Comparison of ENCODE assay signal across 26 cellular contexts in the genomic region with DNA sequence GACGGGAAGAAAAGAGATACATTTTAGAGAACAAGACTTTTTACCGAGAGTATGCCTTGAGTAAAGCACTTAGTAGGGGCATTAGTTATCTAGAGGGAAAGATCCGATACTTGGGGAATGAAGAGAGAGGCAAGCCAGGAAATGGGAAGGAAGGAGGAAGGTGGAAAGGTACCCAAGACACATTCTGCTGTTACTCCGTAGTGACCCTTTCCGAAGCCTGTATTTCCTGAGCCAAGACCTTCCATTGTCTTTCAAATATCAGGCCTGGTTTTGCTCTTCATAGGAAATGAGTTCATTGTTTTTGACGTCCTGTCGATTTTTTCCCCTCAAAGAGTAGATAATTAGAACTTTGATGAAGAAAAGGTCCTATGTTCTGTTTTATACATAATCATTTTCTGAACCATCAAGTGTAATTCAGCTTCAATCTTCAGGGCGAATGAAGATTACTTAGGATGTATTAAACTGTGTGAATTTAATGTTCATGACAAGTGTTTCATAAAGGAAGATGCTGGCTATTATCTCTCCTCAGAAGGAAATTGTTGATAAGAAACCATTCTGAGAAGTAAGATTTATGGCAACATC.
"Had no signal": no experiment of that assay in that cellular context is flagged by ENCODE, and none has a peak within 500 bp of the region (broad histone marks: within the 10 kb centered on the region; RNA-seq: fewer than 3 reads in every experiment).

No MANE protein-coding gene starts in this region.

- H3K9me3 ChIP-seq: lower lobe of right lung, pancreas, tibial artery, upper lobe of left lung, uterus had no signal

- H3K36me3 Mint-ChIP-seq: stimulated activated effector memory CD8-positive, alpha-beta T cell treated with anti-CD3 and anti-CD28 coated beads, Interleukin-12 subunit alpha, Interleukin-12 subunit beta, amount 100 ng/mL, for 72 hours had no signal

- H3K27me3 Mint-ChIP-seq: natural killer cell treated with Interleukin-12 subunit alpha and Interleukin-12 subunit beta and Interleukin-15 and Interleukin-18, amount 100 ng/mL, for 72 hours; progenitor cell of endocrine pancreas had no signal

- H3K9me3 Mint-ChIP-seq: immature natural killer cell, neural progenitor cell had no signal

- FAIRE-seq: keratinocyte, pancreas, small intestine had no signal

- H3K4me1 Mint-ChIP-seq: neural progenitor cell; stimulated activated effector memory CD8-positive, alpha-beta T cell treated with anti-CD3 and anti-CD28 coated beads, Interleukin-12 subunit alpha, Interleukin-12 subunit beta, amount 100 ng/mL, for 72 hours had no signal

- H3K4me2 ChIP-seq: hepatocyte, neural progenitor cell had no signal

- H3K27ac ChIP-seq: foreskin keratinocyte, hepatocyte, left lung, lower lobe of right lung, neural progenitor cell, pancreas, tibial artery, upper lobe of left lung, uterus had no signal

- H2AFZ ChIP-seq: hepatocyte, neural progenitor cell had no signal

- H3K27ac Mint-ChIP-seq: effector memory CD8-positive, alpha-beta T cell; immature natural killer cell; natural killer cell treated with Interleukin-12 subunit alpha and Interleukin-12 subunit beta and Interleukin-15 and Interleukin-18, amount 100 ng/mL, for 72 hours; neural progenitor cell; progenitor cell of endocrine pancreas; stimulated activated effector memory CD8-positive, alpha-beta T cell treated with anti-CD3 and anti-CD28 coated beads, Interleukin-12 subunit alpha, Interleukin-12 subunit beta, amount 100 ng/mL, for 72 hours had no signal

- ATAC-seq: effector memory CD8-positive, alpha-beta T cell; foreskin keratinocyte; left lung; lower lobe of right lung; natural killer cell treated with Interleukin-12 subunit alpha and Interleukin-12 subunit beta and Interleukin-15 and Interleukin-18, amount 100 ng/mL, for 72 hours; pancreas; right cardiac atrium; stimulated activated effector memory CD8-positive, alpha-beta T cell treated with anti-CD3 and anti-CD28 coated beads, Interleukin-12 subunit alpha, Interleukin-12 subunit beta, amount 100 ng/mL, for 72 hours; stimulated activated naive CD8-positive, alpha-beta T cell treated with anti-CD3 and anti-CD28 coated beads, Interleukin-15, Interleukin-2, amounts not matched to agents 100 U/mL and 50 U/mL, for 24 hours had no signal

- H3K27me3 ChIP-seq: foreskin keratinocyte, hepatocyte, left lung, neural progenitor cell, pancreas, tibial artery, upper lobe of left lung, uterus had no signal

- H3K4me3 ChIP-seq: hepatocyte, left lung, lower lobe of right lung, neural progenitor cell, pancreas, tibial artery, upper lobe of left lung, uterus had no signal

- H3K79me2 ChIP-seq: hepatocyte had no signal

- H3K36me3 ChIP-seq: left lung, lower lobe of right lung, neural progenitor cell, pancreas, tibial artery, upper lobe of left lung, uterus had no signal

- H3K9ac ChIP-seq: neural progenitor cell had no signal

- DNase-seq: effector memory CD8-positive, alpha-beta T cell; erythroblast; foreskin keratinocyte; head of caudate nucleus; immature natural killer cell; left lung; lower lobe of right lung; mesenchymal stem cell; midbrain; nucleus accumbens; pancreas; right cardiac atrium; small intestine; stimulated activated CD4-positive, alpha-beta T cell treated with anti-CD3 and anti-CD28 coated beads, Interleukin-12 subunit alpha, Interleukin-12 subunit beta, amount 100 ng/mL, for 4 hours; stimulated activated CD4-positive, alpha-beta T cell treated with anti-CD3 and anti-CD28 coated beads, Interleukin-2, amount 100 ng/mL, for 48 hours; stimulated activated CD8-positive, alpha-beta memory T cell treated with anti-CD3 and anti-CD28 coated beads, Interleukin-4, amount 100 ng/mL, for 48 hours; stimulated activated naive CD8-positive, alpha-beta T cell treated with anti-CD3 and anti-CD28 coated beads, Interleukin-15, Interleukin-2, amounts not matched to agents 100 U/mL and 50 U/mL, for 24 hours; tibial artery; upper lobe of left lung; uterus had no signal

- H3K4me3 Mint-ChIP-seq: effector memory CD8-positive, alpha-beta T cell; immature natural killer cell; natural killer cell treated with Interleukin-12 subunit alpha and Interleukin-12 subunit beta and Interleukin-15 and Interleukin-18, amount 100 ng/mL, for 72 hours; neural progenitor cell; stimulated activated effector memory CD8-positive, alpha-beta T cell treated with anti-CD3 and anti-CD28 coated beads, Interleukin-12 subunit alpha, Interleukin-12 subunit beta, amount 100 ng/mL, for 72 hours had no signal

- H3K4me1 ChIP-seq: foreskin keratinocyte, left lung, lower lobe of right lung, neural progenitor cell, pancreas, tibial artery, upper lobe of left lung, uterus had no signal
